ENCODE assay signal across 11 cellular contexts in the genomic region with DNA sequence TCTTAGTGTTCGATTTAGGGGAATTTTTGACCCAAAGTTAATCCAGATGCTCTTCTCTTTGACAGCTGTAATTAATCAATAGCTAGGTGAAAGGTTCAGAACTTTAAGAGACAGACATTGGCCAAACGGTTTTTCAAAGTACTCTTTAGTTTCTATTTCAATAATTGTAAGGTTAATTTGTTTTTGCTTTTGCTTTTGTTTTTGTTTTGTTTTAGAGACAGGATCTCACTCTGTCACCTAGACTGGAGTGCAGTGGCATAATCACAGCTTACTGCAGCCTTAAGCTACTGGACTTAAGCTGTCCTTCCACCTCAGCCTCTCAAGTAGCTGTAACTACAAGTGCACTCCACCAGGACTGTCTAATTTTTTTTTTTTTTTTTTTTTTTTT. TPM values are rescaled to one million over a fixed set of nuclear protein-coding genes. Genes with fewer than 3 reads are reported as not detected.
DNase-seq lines count a peak whose midpoint lies in the region; ATAC-seq and TF ChIP-seq lines count a peak whose summit lies in the region.
"Had no signal": no experiment of that assay in that cellular context is flagged by ENCODE, and none has a peak within 500 bp of the region (broad histone marks: within the 10 kb centered on the region; RNA-seq: fewer than 3 reads in every experiment).

No MANE protein-coding gene starts in this region.

- H3K36me3 Mint-ChIP-seq in activated CD8-positive, alpha-beta memory T cell treated with anti-CD3 and anti-CD28 coated beads, Interleukin-2, amount 10 ng/mL, durations not matched to agents 7 days and 5 days, result peaks cover 14% of the 10 kb centered on the region
- peaks cover 6% of the 10 kb centered on the region for H3K36me3 Mint-ChIP-seq in natural killer cell treated with Interleukin-12 subunit alpha and Interleukin-12 subunit beta and Interleukin-15 and Interleukin-18, amount 100 ng/mL, for 72 hours
- H3K36me3 Mint-ChIP-seq in activated T-cell treated with anti-CD3 and anti-CD28 coated beads, Interleukin-2, amount 50 U/mL, for 24 hours (ENCODE audit: low read depth), result no peaks in the 10 kb centered on the region

- H3K27ac Mint-ChIP-seq in activated CD8-positive, alpha-beta memory T cell treated with anti-CD3 and anti-CD28 coated beads, Interleukin-2, amount 10 ng/mL, durations not matched to agents 7 days and 5 days, result peak overlapping the region; percentile 95
- H3K27ac Mint-ChIP-seq in natural killer cell treated with Interleukin-12 subunit alpha and Interleukin-12 subunit beta and Interleukin-15 and Interleukin-18, amount 100 ng/mL, for 72 hours, result peak overlapping the region; percentile 91 to 92
- H3K27ac Mint-ChIP-seq in activated T-cell treated with anti-CD3 and anti-CD28 coated beads, Interleukin-2, amount 50 U/mL, for 24 hours, result no peak overlapping the region

- ATAC-seq in activated CD8-positive, alpha-beta memory T cell treated with anti-CD3 and anti-CD28 coated beads, Interleukin-2, amount 10 ng/mL, durations not matched to agents 7 days and 5 days, result peak; percentile 84
- ATAC-seq in GM21723 (IDR thresholded peaks at IDR 0.05; ENCODE audit: unreplicated experiment) (peak; percentile 92), HG03280 (IDR thresholded peaks at IDR 0.05; ENCODE audit: unreplicated experiment) (peak; percentile 92)
- peak; percentile 82 to 90 for ATAC-seq in natural killer cell treated with Interleukin-12 subunit alpha and Interleukin-12 subunit beta and Interleukin-15 and Interleukin-18, amount 100 ng/mL, for 72 hours
- ATAC-seq: left ventricle myocardium superior had no signal

- TF ChIP-seq CTCF in adrenal gland (IDR thresholded peaks at IDR 0.05) (no peak), ovary (IDR thresholded peaks at IDR 0.05) (no peak)

- H3K27ac ChIP-seq in adrenal gland (no peak overlapping the region), ovary (no peak overlapping the region)

- intact Hi-C loops in adrenal gland (cut with DNase I), result no loop called here
- intact Hi-C loops in ovary (cut with DNase I), result no loop called here

- peaks cover 38% of the 10 kb centered on the region for H3K4me1 Mint-ChIP-seq in activated CD8-positive, alpha-beta memory T cell treated with anti-CD3 and anti-CD28 coated beads, Interleukin-2, amount 10 ng/mL, durations not matched to agents 7 days and 5 days
- peaks cover 29 to 32% of the 10 kb centered on the region in 2 donors for H3K4me1 Mint-ChIP-seq in natural killer cell treated with Interleukin-12 subunit alpha and Interleukin-12 subunit beta and Interleukin-15 and Interleukin-18, amount 100 ng/mL, for 72 hours (ENCODE audit: low read depth in 2 of 2)
- H3K4me1 Mint-ChIP-seq in activated T-cell treated with anti-CD3 and anti-CD28 coated beads, Interleukin-2, amount 50 U/mL, for 24 hours (ENCODE audit: low read depth), result peaks cover 13% of the 10 kb centered on the region

- H3K4me1 ChIP-seq in adrenal gland (replicated peaks in 1 of 2) (no peaks in the 10 kb centered on the region), ovary (ENCODE audit: insufficient read depth) (no peaks in the 10 kb centered on the region)

- DNase-seq in activated CD8-positive, alpha-beta memory T cell treated with anti-CD3 and anti-CD28 coated beads, Interleukin-2, amount 10 ng/mL, durations not matched to agents 7 days and 5 days, result peak; percentile 46
- DNase-seq in activated CD8-positive, alpha-beta memory T cell treated with anti-CD3 and anti-CD28 coated beads, Interleukin-2, amount 50 U/mL, for 48 hours, result no peak
- no peak for DNase-seq in natural killer cell treated with Interleukin-12 subunit alpha and Interleukin-12 subunit beta and Interleukin-15 and Interleukin-18, amount 100 ng/mL, for 72 hours (ENCODE audit: low spot score)
- no peak for DNase-seq in adrenal gland
- DNase-seq in activated T-cell treated with anti-CD3 and anti-CD28 coated beads, Interleukin-2, amount 50 U/mL, for 24 hours, result no peak
- no peak for DNase-seq in ovary
- DNase-seq: HCEC 1CT, left ventricle myocardium superior, T-helper 9 cell had no signal

- no peak for TF ChIP-seq POLR2A in adrenal gland (IDR thresholded peaks at IDR 0.05)
- no peak for TF ChIP-seq POLR2A in ovary (IDR thresholded peaks at IDR 0.05)

- peaks cover 3% of the 10 kb centered on the region for H3K9me3 Mint-ChIP-seq in activated CD8-positive, alpha-beta memory T cell treated with anti-CD3 and anti-CD28 coated beads, Interleukin-2, amount 10 ng/mL, durations not matched to agents 7 days and 5 days (ENCODE audit: low read depth)
- H3K9me3 Mint-ChIP-seq in natural killer cell treated with Interleukin-12 subunit alpha and Interleukin-12 subunit beta and Interleukin-15 and Interleukin-18, amount 100 ng/mL, for 72 hours, result no peaks in the 10 kb centered on the region
- no peaks in the 10 kb centered on the region for H3K9me3 Mint-ChIP-seq in activated T-cell treated with anti-CD3 and anti-CD28 coated beads, Interleukin-2, amount 50 U/mL, for 24 hours

- H3K27me3 Mint-ChIP-seq in activated CD8-positive, alpha-beta memory T cell treated with anti-CD3 and anti-CD28 coated beads, Interleukin-2, amount 10 ng/mL, durations not matched to agents 7 days and 5 days, result no peaks in the 10 kb centered on the region
- no peaks in the 10 kb centered on the region for H3K27me3 Mint-ChIP-seq in natural killer cell treated with Interleukin-12 subunit alpha and Interleukin-12 subunit beta and Interleukin-15 and Interleukin-18, amount 100 ng/mL, for 72 hours
- H3K27me3 Mint-ChIP-seq in activated T-cell treated with anti-CD3 and anti-CD28 coated beads, Interleukin-2, amount 50 U/mL, for 24 hours, result no peaks in the 10 kb centered on the region

- no peaks in the 10 kb centered on the region for H3K27me3 ChIP-seq in adrenal gland
- no peaks in the 10 kb centered on the region for H3K27me3 ChIP-seq in ovary

- WGBS in adrenal gland, 4 donors, result 35 to 59% (median 50%) methylated on average over 2 of the region's 2 CpGs
- WGBS in ovary, 3 donors, result 6 to 26% (median 13%) methylated on average over 2 of the region's 2 CpGs

- H3K4me3 ChIP-seq in adrenal gland (no peak overlapping the region), ovary (no peak overlapping the region)

- TF ChIP-seq EP300 in ovary (IDR thresholded peaks at IDR 0.05), result no peak

- CTCF ChIA-PET in activated CD8-positive, alpha-beta memory T cell treated with anti-CD3 and anti-CD28 coated beads, Interleukin-2, amount 10 ng/mL, durations not matched to agents 7 days and 5 days (lab: Charles Lee), result interaction anchor here (0.7 to 2.9 kb wide), 13 partner anchors 12 to 986 kb away, joined by 3 to 13 read pairs (median 4); partner anchors contain the start of gene SP4

- peak overlapping the region; percentile 65 for H3K4me3 Mint-ChIP-seq in activated CD8-positive, alpha-beta memory T cell treated with anti-CD3 and anti-CD28 coated beads, Interleukin-2, amount 10 ng/mL, durations not matched to agents 7 days and 5 days
- peak overlapping the region; percentile 84 for H3K4me3 Mint-ChIP-seq in natural killer cell treated with Interleukin-12 subunit alpha and Interleukin-12 subunit beta and Interleukin-15 and Interleukin-18, amount 100 ng/mL, for 72 hours
- H3K4me3 Mint-ChIP-seq in activated T-cell treated with anti-CD3 and anti-CD28 coated beads, Interleukin-2, amount 50 U/mL, for 24 hours, result no peak overlapping the region

- H3K36me3 ChIP-seq in adrenal gland (replicated peaks in 1 of 2), result no peaks in the 10 kb centered on the region
- no peaks in the 10 kb centered on the region for H3K36me3 ChIP-seq in ovary

- H3K9me3 ChIP-seq in adrenal gland (replicated peaks in 1 of 3) (no peaks in the 10 kb centered on the region), ovary (no peaks in the 10 kb centered on the region)

RNA-seq across cellular contexts. Expression of gene SP4, which starts 44.1 kb away (rescaled TPM):
- 10 to 100 TPM; 55.9 to 58.7 TPM for total RNA-seq in activated CD8-positive, alpha-beta memory T cell treated with anti-CD3 and anti-CD28 coated beads, Interleukin-2, amount 10 ng/mL, durations not matched to agents 7 days and 5 days
- 10 to 100 TPM; 19.9 to 22.6 TPM for total RNA-seq in natural killer cell treated with Interleukin-12 subunit alpha and Interleukin-12 subunit beta and Interleukin-15 and Interleukin-18, amount 100 ng/mL, for 72 hours
- total RNA-seq in adrenal gland (10 to 100 TPM in 1 of 8 donors, 1 to 10 TPM in 7; 3.3 to 11.2 (median 6.4) TPM), ovary (10 to 100 TPM; 10.1 to 22.1 (median 19.1) TPM)
- polyA plus RNA-seq in adrenal gland (1 to 10 TPM; 1.8 to 4.0 (median 2.0) TPM), ovary (1 to 10 TPM; 6.9 to 7.3 TPM)
